Comparison of ENCODE assay signal across 16 cellular contexts in the genomic region with DNA sequence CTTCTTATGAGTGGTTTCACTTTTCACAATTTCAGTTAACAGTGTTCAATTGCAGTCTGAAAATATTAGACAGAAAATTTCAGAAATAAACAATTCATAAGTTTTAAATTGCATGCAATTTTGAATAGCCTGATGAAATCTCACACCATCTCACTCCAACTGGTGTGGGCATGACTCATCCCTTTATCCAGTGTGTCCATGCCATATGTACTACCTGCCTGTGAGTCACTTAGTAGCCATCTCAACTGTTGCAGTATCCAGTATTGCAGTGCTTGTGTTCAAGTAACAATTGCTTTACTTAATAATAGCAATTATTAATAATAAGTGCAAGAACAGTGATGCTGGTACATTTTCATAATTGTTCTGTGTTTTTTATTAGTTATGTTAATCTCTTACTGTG.
DNase-seq lines count a peak whose midpoint lies in the region; ATAC-seq and TF ChIP-seq lines count a peak whose summit lies in the region.
"Had no signal": no experiment of that assay in that cellular context is flagged by ENCODE, and none has a peak within 500 bp of the region (broad histone marks: within the 10 kb centered on the region; RNA-seq: fewer than 3 reads in every experiment).

No MANE protein-coding gene starts in this region.

- in situ Hi-C loops in mammary epithelial cell (cut with MboI; ENCODE audit: low sequenced_read_pairs in 2 of 2), result no loop called here

- peak overlapping the region; percentile 41 for H3K4me2 ChIP-seq in mammary epithelial cell (ENCODE audit: insufficient read depth, low read depth, low read length)

- peaks cover 13% of the 10 kb centered on the region for H3K4me1 ChIP-seq in mammary epithelial cell (ENCODE audit: insufficient read depth, low read length)
- H3K4me1 ChIP-seq in thyroid gland, result no peaks in the 10 kb centered on the region
- H3K4me1 ChIP-seq: left lung had no signal

- TF ChIP-seq CTCF in mammary epithelial cell (conservative IDR thresholded peaks at IDR 0.05 in 1 of 2, IDR thresholded peaks at IDR 0.05 in 1 of 2; ENCODE audit: extremely low read depth in 1 of 2, insufficient read depth in 1 of 2, low read depth in 1 of 2, low read length in 2 of 2) (no peak), thyroid gland (IDR thresholded peaks at IDR 0.05) (no peak)

- DNase-seq in DMS53 treated with DMSO at 0.1 percent for 48 hours (lab: John Stamatoyannopoulos, UW; ENCODE audit: unreplicated experiment) (peak; percentile 49), LHCN-M2 (ENCODE audit: low read depth) (peak; percentile 92), mammary epithelial cell (peak; percentile 84), kidney glomerular epithelial cell (lab: John Stamatoyannopoulos, UW) (peak; percentile 40), DMS114 treated with DMSO at 0.1 percent for 48 hours (lab: John Stamatoyannopoulos, UW; ENCODE audit: unreplicated experiment) (no peak), thyroid gland (no peak), NCI-H524 treated with DMSO at 0.1 percent for 48 hours (lab: John Stamatoyannopoulos, UW) (no peak)
- DNase-seq: activated CD4-positive, alpha-beta T cell treated with anti-CD3 and anti-CD28 coated beads, Interleukin-2, amount 50 U/mL, for 48 hours; activated effector memory CD4-positive, alpha-beta T cell treated with Interleukin-2 at 50 U/mL for 16 hours; CD4-positive, CD25-positive, alpha-beta regulatory T cell; glutamatergic neuron; Karpas-422; left lung had no signal

- ATAC-seq in GM19463 (IDR thresholded peaks at IDR 0.05; ENCODE audit: unreplicated experiment), result no peak
- ATAC-seq: left lung, Panc1, sciatic nerve had no signal

- H3K4me3 ChIP-seq in mammary epithelial cell (replicated peaks in 1 of 3; ENCODE audit: insufficient read depth in 1 of 3, low read depth in 2 of 3, low read length in 3 of 3) (no peak overlapping the region), thyroid gland (replicated peaks in 1 of 3) (no peak overlapping the region)
- H3K4me3 ChIP-seq: left lung had no signal

- no peaks in the 10 kb centered on the region for H4K20me1 ChIP-seq in mammary epithelial cell (ENCODE audit: insufficient read depth, low read length)

- CTCF ChIA-PET in mammary epithelial cell (lab: Charles Lee; ENCODE audit: low non-redundant PET), result no interaction called here

- H3K9me3 ChIP-seq in mammary epithelial cell (replicated peaks; ENCODE audit: insufficient read depth, low read length), result no peaks in the 10 kb centered on the region
- no peaks in the 10 kb centered on the region for H3K9me3 ChIP-seq in thyroid gland
- H3K9me3 ChIP-seq: left lung had no signal

- H2AFZ ChIP-seq in mammary epithelial cell (ENCODE audit: low read depth, low read length), result no peak overlapping the region

- intact Hi-C loops in mammary epithelial cell (cut with micrococcal nuclease), result no loop called here
- intact Hi-C loops in thyroid gland (cut with DNase I), result no loop called here

- H3K9ac ChIP-seq in mammary epithelial cell (ENCODE audit: insufficient read depth, low read length), result no peak overlapping the region

- H3K79me2 ChIP-seq in mammary epithelial cell (ENCODE audit: insufficient read depth, low read length), result no peaks in the 10 kb centered on the region

- no TSS peak for BruUV-seq in mammary epithelial cell (replicated peaks; lab: Mats Ljungman, UMichigan)

- H3K27ac ChIP-seq in mammary epithelial cell (ENCODE audit: insufficient read depth, low read depth, low read length) (peak overlapping the region; percentile 68), thyroid gland (no peak overlapping the region)
- H3K27ac ChIP-seq: left lung had no signal

- H3K27me3 ChIP-seq in mammary epithelial cell (ENCODE audit: insufficient read depth, low read length) (no peaks in the 10 kb centered on the region), thyroid gland (no peaks in the 10 kb centered on the region)
- H3K27me3 ChIP-seq: left lung had no signal

- dilution Hi-C loops in mammary epithelial cell (cut with HindIII; ENCODE audit: low sequenced_read_pairs), result no loop called here

- H3K36me3 ChIP-seq in mammary epithelial cell (ENCODE audit: insufficient read depth, low read length) (no peaks in the 10 kb centered on the region), thyroid gland (no peaks in the 10 kb centered on the region)
- H3K36me3 ChIP-seq: left lung had no signal

- TF ChIP-seq POLR2A in thyroid gland (IDR thresholded peaks at IDR 0.05), result no peak

Comparison
In these comparisons a context has a peak if more than half of its experiments do, and no peak if none do; other contexts are left out.
1. DNase-seq: peak in DMS53 treated with DMSO at 0.1 percent for 48 hours (single experiment), LHCN-M2 (single experiment), mammary epithelial cell (single experiment) and kidney glomerular epithelial cell (single experiment); none in DMS114 treated with DMSO at 0.1 percent for 48 hours (single experiment), thyroid gland (0 of 2) and NCI-H524 treated with DMSO at 0.1 percent for 48 hours (single experiment).